16 cellular contexts compared by ENCODE assay signal in genomic region chr5:122656107-122656506, GRCh38.
DNase-seq lines count a peak whose midpoint lies in the region; ATAC-seq, FAIRE-seq and TF ChIP-seq lines count a peak whose summit lies in the region.
"Had no signal": no experiment of that assay in that cellular context is flagged by ENCODE, and none has a peak within 500 bp of the region (broad histone marks: within the 10 kb centered on the region; RNA-seq: fewer than 3 reads in every experiment).

No MANE protein-coding gene starts in this region.

- H3K4me2 ChIP-seq in osteoblast (ENCODE audit: insufficient read depth, low read length) = peak overlapping the region; percentile 66

- no peaks in the 10 kb centered on the region for H3K79me2 ChIP-seq in osteoblast (ENCODE audit: insufficient read depth, low read length)

- no peak overlapping the region for H3K27ac ChIP-seq in osteoblast (ENCODE audit: low read depth, low read length)
- H3K27ac ChIP-seq: SK-N-MC had no signal

- FAIRE-seq in HTR-8/SVneo (lab: Jason Lieb, UNC) = no peak
- FAIRE-seq: GM19239 had no signal

- H3K4me3 ChIP-seq in choroid plexus epithelial cell (ENCODE audit: low read depth, low read length) = peak overlapping the region; percentile 9
- H3K4me3 ChIP-seq in osteoblast (ENCODE audit: insufficient read depth, low read length) = no peak overlapping the region
- H3K4me3 ChIP-seq: SK-N-MC had no signal

- no peaks in the 10 kb centered on the region for H4K20me1 ChIP-seq in osteoblast (ENCODE audit: insufficient read depth, low read length)

- H2AFZ ChIP-seq in osteoblast (ENCODE audit: low read length) = no peak overlapping the region

- no peaks in the 10 kb centered on the region for H3K9me3 ChIP-seq in osteoblast (ENCODE audit: low read depth, low read length)

- peak; percentile 21 for DNase-seq in EL
- DNase-seq in HTR-8/SVneo (ENCODE audit: insufficient read length, low spot score) = peak; percentile 4
- peak; percentile 58 for DNase-seq in choroid plexus epithelial cell (ENCODE audit: low read depth)
- DNase-seq in osteoblast (ENCODE audit: insufficient read length, low spot score, missing footprints) = no peak
- no peak for DNase-seq in amniotic stem cell (lab: John Stamatoyannopoulos, UW)
- no peak for DNase-seq in 8988T
- DNase-seq: C1 segment of cervical spinal cord, DMS153, H7, NCI-H510A treated with DMSO at 0.1 percent for 48 hours, Right ventricle myocardium superior had no signal

- no peak for ATAC-seq in GM21717 (IDR thresholded peaks at IDR 0.05; ENCODE audit: unreplicated experiment)
- no peak for ATAC-seq in GM18870 (IDR thresholded peaks at IDR 0.05; ENCODE audit: unreplicated experiment)
- ATAC-seq: Panc1 had no signal

- TF ChIP-seq CTCF in choroid plexus epithelial cell (conservative IDR thresholded peaks at IDR 0.05; ENCODE audit: low read depth, low read length) = no peak
- no peak for TF ChIP-seq CTCF in osteoblast (IDR thresholded peaks at IDR 0.05; ENCODE audit: extremely low read depth, low read depth, low read length)

- H3K36me3 ChIP-seq in osteoblast (ENCODE audit: insufficient read depth, low read length) = no peaks in the 10 kb centered on the region

- peaks cover 3% of the 10 kb centered on the region for H3K4me1 ChIP-seq in osteoblast (ENCODE audit: insufficient read depth, low read length)

- no peaks in the 10 kb centered on the region for H3K27me3 ChIP-seq in osteoblast (ENCODE audit: insufficient read depth, low read length)

Comparison
In these comparisons a context has a peak if more than half of its experiments do, and no peak if none do; other contexts are left out.
1. DNase-seq: peak in EL (single experiment), HTR-8/SVneo (single experiment) and choroid plexus epithelial cell (single experiment); none in osteoblast (single experiment), amniotic stem cell (single experiment) and 8988T (single experiment).